1 cellular context compared by ENCODE assay signal in the genomic region with DNA sequence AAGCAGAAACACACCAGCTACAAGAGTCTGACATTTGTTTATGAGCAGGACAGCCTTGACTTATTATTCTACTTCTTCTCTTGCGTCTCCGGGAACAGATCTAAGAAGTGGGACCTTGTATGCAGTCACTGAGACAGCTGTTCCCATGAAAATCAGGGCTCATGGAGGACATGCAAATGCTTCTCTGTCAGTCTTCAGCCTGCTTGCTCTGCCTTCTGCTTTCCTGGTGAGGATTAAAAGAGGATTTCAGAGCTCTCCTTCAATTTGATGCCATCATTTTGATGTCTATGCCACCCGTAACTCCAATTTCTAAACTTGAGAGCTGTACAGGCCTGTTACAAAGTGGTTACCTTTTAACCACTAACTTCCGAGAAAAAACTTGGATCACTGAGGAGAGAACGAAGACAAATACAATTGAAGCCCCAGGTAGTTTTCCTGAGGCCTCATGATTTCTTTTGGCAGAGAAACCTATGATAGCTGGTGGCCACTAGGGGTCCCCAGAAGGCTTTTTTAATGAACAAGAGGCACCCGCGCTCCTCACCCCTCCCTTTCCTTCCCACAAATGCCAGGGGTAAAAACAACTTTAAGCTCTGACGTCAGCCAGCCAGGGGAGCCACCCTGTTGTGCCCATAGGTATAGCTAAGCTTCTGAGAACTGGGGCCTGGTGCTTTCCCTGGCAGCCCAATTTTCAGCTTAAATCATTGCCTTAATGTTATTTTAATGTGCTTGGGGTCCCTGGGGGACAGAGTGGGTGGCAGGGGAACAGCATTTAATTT.
TF ChIP-seq lines count a peak whose summit lies in the region.

No MANE protein-coding gene starts in this region.

TF ChIP-seq in H1, 55 proteins besides CTCF, POLR2A, EP300 and RAD21 (continued from another document):
- TF ChIP-seq SAP30 (IDR thresholded peaks at IDR 0.05; ENCODE audit: insufficient read depth, insufficient replicate concordance, low read length) (no peak), CEBPB (IDR thresholded peaks at IDR 0.05; ENCODE audit: low read depth, low read length) (no peak), RFX5 (IDR thresholded peaks at IDR 0.05; ENCODE audit: borderline replicate concordance, low read depth, low read length) (0 out of 2 replicates have a peak, but pooled peaks have one; percentile 17), ZNF274 (IDR thresholded peaks at IDR 0.05; ENCODE audit: borderline replicate concordance, extremely low read depth, low read length) (no peak), NANOG (IDR thresholded peaks at IDR 0.05; ENCODE audit: insufficient read depth, low read depth, low read length, poor library complexity, severe bottlenecking) (no peak)
